ENCODE assay signal across 8 cellular contexts in the genomic region with DNA sequence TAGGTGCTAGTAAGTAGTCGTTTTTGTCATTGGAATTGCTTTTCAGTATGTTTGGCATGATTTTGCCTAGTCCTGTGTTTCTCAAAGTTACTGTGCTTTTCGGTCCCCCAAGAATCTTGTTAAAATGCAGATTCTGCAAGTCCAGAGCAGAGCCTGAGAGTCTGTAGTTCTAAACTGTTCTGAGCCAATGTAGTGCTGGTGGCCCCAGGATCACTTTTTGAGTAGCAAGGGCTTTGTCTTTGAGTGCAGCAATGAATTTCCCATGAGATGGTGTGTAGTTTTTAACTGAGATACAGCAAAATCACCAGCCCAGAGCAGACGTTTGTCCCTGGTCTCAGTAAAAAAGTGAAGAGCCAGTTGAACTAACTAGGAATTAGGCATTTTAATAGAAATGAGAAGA.
"Had no signal": no experiment of that assay in that cellular context is flagged by ENCODE, and none has a peak within 500 bp of the region (broad histone marks: within the 10 kb centered on the region; RNA-seq: fewer than 3 reads in every experiment).

No MANE protein-coding gene starts in this region.

- H2AFZ ChIP-seq: GM23248 had no signal

- H3K9ac ChIP-seq: GM23248 had no signal

- H3K36me3 ChIP-seq: HAP-1 had no signal

- H3K4me3 ChIP-seq: GM23248, HAP-1 had no signal

- H3K27ac ChIP-seq: GM23248, HL-60 had no signal

- H3K36me3 Mint-ChIP-seq: IgD-negative memory B cell had no signal

- H3K4me3 Mint-ChIP-seq: HFFc6, IgD-negative memory B cell had no signal

- FAIRE-seq: HepG2 had no signal

- DNase-seq: GM23248, GOT3, H7, HFFc6 had no signal

- H3K9me3 ChIP-seq: HAP-1 had no signal

- H3K4me1 Mint-ChIP-seq: IgD-negative memory B cell had no signal

- H3K9me3 Mint-ChIP-seq: IgD-negative memory B cell had no signal

- H3K27ac Mint-ChIP-seq: HFFc6, IgD-negative memory B cell had no signal
